Comparison of ENCODE assay signal across 8 cellular contexts in the genomic region with DNA sequence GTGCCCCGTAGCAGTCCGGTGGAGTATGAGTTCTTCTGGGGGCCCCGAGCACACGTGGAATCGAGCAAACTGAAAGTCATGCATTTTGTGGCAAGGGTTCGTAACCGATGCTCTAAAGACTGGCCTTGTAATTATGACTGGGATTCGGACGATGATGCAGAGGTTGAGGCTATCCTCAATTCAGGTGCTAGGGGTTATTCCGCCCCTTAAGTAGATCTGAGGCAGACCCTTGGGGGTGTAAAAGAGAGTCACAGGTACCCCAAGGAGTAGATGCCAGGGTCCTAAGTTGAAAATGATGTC. TPM values are rescaled to one million over a fixed set of nuclear protein-coding genes. Genes with fewer than 3 reads are reported as not detected.
DNase-seq lines count a peak whose midpoint lies in the region; ATAC-seq and TF ChIP-seq lines count a peak whose summit lies in the region.

No MANE protein-coding gene starts in this region.

- CTCF ChIA-PET in T-cell (lab: Charles Lee): no interaction called here

- H3K4me3 Mint-ChIP-seq in T-cell: peak overlapping the region; percentile 92 to 96 (median 93)

- peak overlapping the region; percentile 76 for H3K9ac ChIP-seq in skeletal muscle satellite cell (ENCODE audit: low read depth, low read length)

- peak overlapping the region; percentile 91 to 96 for H3K27ac Mint-ChIP-seq in T-cell

- H3K36me3 Mint-ChIP-seq in T-cell: no peaks in the 10 kb centered on the region

- no peaks in the 10 kb centered on the region for H3K27me3 Mint-ChIP-seq in T-cell

- peak; percentile 13 for ATAC-seq in GM21576 (IDR thresholded peaks at IDR 0.05; ENCODE audit: unreplicated experiment)
- peak in 1 of 4 experiments; percentile 3 for ATAC-seq in T-cell (replicated peaks in 1 of 4)

- no peaks in the 10 kb centered on the region for H3K36me3 ChIP-seq in skeletal muscle satellite cell (ENCODE audit: insufficient read depth, low read length)

- no peaks in the 10 kb centered on the region for H3K27me3 ChIP-seq in skeletal muscle satellite cell (ENCODE audit: control insufficient read depth, insufficient read depth, low read length)

- H3K4me1 ChIP-seq in skeletal muscle satellite cell (ENCODE audit: control insufficient read depth, insufficient read depth, low read length): peaks cover 3% of the 10 kb centered on the region

- peak overlapping the region; percentile 82 for H3K4me2 ChIP-seq in skeletal muscle satellite cell (ENCODE audit: low read length)

- peak overlapping the region; percentile 79 to 84 for H3K4me3 ChIP-seq in foreskin fibroblast (ENCODE audit: low read depth in 1 of 2, low read length in 2 of 2)
- peak overlapping the region; percentile 80 for H3K4me3 ChIP-seq in skeletal muscle satellite cell (ENCODE audit: low read length)

- no peaks in the 10 kb centered on the region for H3K9me3 Mint-ChIP-seq in T-cell

- POLR2A ChIA-PET in T-cell (lab: Charles Lee): no interaction called here

- no peak for TF ChIP-seq CTCF in foreskin fibroblast (IDR thresholded peaks at IDR 0.05; ENCODE audit: low read depth, low read length)

- peaks cover 13 to 22% (median 21%) of the 10 kb centered on the region in 3 donors for H3K4me1 Mint-ChIP-seq in T-cell

- DNase-seq in T-cell (peak in 1 of 34 experiments; percentile 0), foreskin fibroblast (no peak), activated gamma-delta T cell treated with Interleukin-2 at 50 U/mL for 16 hours (no peak), EL (no peak), GF-D8 (lab: John Stamatoyannopoulos, UW) (no peak), retina (no peak)

- no peaks in the 10 kb centered on the region for H3K9me3 ChIP-seq in skeletal muscle satellite cell (replicated peaks; ENCODE audit: low read length)

RNA-seq across cellular contexts. Expression of gene MAGEH1, which starts 0.8 kb away (rescaled TPM):
- 10 to 100 TPM; 18.5 to 25.5 (median 22.3) TPM for total RNA-seq in T-cell
- 26.4 and 31.5 TPM in 2 replicates for total RNA-seq in skeletal muscle satellite cell (2012; rRNA removed)

RNA-seq across cellular contexts. Expression of gene USP51, which starts 36.9 kb away (rescaled TPM):
- 1 to 10 TPM; 1.6 to 2.1 (median 1.7) TPM for total RNA-seq in T-cell
- 0.76 and 1.1 TPM in 2 replicates for total RNA-seq in skeletal muscle satellite cell (2012; rRNA removed)
